Comparison of ENCODE assay signal across 14 cellular contexts in genomic region chr1:167756760-167757405, GRCh38. TPM values are rescaled to one million over a fixed set of nuclear protein-coding genes. Genes with fewer than 3 reads are reported as not detected.
DNase-seq lines count a peak whose midpoint lies in the region; ATAC-seq and TF ChIP-seq lines count a peak whose summit lies in the region.
"Had no signal": no experiment of that assay in that cellular context is flagged by ENCODE, and none has a peak within 500 bp of the region (broad histone marks: within the 10 kb centered on the region; RNA-seq: fewer than 3 reads in every experiment).

No MANE protein-coding gene starts in this region.

- DNase-seq in GF-D8 (lab: John Stamatoyannopoulos, UW), result peak; percentile 33
- DNase-seq in SK-MEL-5 (ENCODE audit: low read depth, low spot score), result peak; percentile 26
- peak; percentile 73 for DNase-seq in fibroblast of the aortic adventitia (ENCODE audit: low read depth)
- no peak for DNase-seq in nephron progenitor cell
- no peak for DNase-seq in stimulated activated effector memory CD8-positive, alpha-beta T cell treated with anti-CD3 and anti-CD28 coated beads, Interleukin-12 subunit alpha, Interleukin-12 subunit beta, amount 100 ng/mL, for 72 hours (ENCODE audit: low spot score in 2 of 2)
- no peak for DNase-seq in DMS 273 treated with DMSO at 0.1 percent for 48 hours (lab: John Stamatoyannopoulos, UW)
- DNase-seq: glutamatergic neuron, Karpas-422, lower lobe of right lung, NCI-H2171, psoas muscle had no signal

- TF ChIP-seq CTCF in fibroblast of the aortic adventitia (IDR thresholded peaks at IDR 0.05; ENCODE audit: insufficient read depth, low read length) (no peak), nephron progenitor cell (IDR thresholded peaks at IDR 0.05) (no peak)

- peaks cover 48% of the 10 kb centered on the region for H3K4me1 Mint-ChIP-seq in nephron progenitor cell
- H3K4me1 Mint-ChIP-seq in stimulated activated effector memory CD8-positive, alpha-beta T cell treated with anti-CD3 and anti-CD28 coated beads, Interleukin-12 subunit alpha, Interleukin-12 subunit beta, amount 100 ng/mL, for 72 hours, result peaks cover 17% of the 10 kb centered on the region

- no peak overlapping the region for H3K4me3 ChIP-seq in fibroblast of the aortic adventitia (ENCODE audit: low read depth, low read length)
- H3K4me3 ChIP-seq: lower lobe of right lung, psoas muscle had no signal

- H3K27ac Mint-ChIP-seq in nephron progenitor cell, result peak overlapping the region; percentile 75
- H3K27ac Mint-ChIP-seq in stimulated activated effector memory CD8-positive, alpha-beta T cell treated with anti-CD3 and anti-CD28 coated beads, Interleukin-12 subunit alpha, Interleukin-12 subunit beta, amount 100 ng/mL, for 72 hours, result no peak overlapping the region
- H3K27ac Mint-ChIP-seq: activated naive CD8-positive, alpha-beta T cell had no signal

- H3K36me3 Mint-ChIP-seq in nephron progenitor cell (ENCODE audit: low read depth), result peaks cover 6% of the 10 kb centered on the region
- no peaks in the 10 kb centered on the region for H3K36me3 Mint-ChIP-seq in stimulated activated effector memory CD8-positive, alpha-beta T cell treated with anti-CD3 and anti-CD28 coated beads, Interleukin-12 subunit alpha, Interleukin-12 subunit beta, amount 100 ng/mL, for 72 hours

- H3K4me3 Mint-ChIP-seq in nephron progenitor cell, result no peak overlapping the region
- H3K4me3 Mint-ChIP-seq in stimulated activated effector memory CD8-positive, alpha-beta T cell treated with anti-CD3 and anti-CD28 coated beads, Interleukin-12 subunit alpha, Interleukin-12 subunit beta, amount 100 ng/mL, for 72 hours, result no peak overlapping the region
- H3K4me3 Mint-ChIP-seq: activated naive CD8-positive, alpha-beta T cell had no signal

- H3K27me3 Mint-ChIP-seq in nephron progenitor cell (ENCODE audit: low read depth, poor library complexity), result no peaks in the 10 kb centered on the region
- H3K27me3 Mint-ChIP-seq: activated naive CD8-positive, alpha-beta T cell had no signal

- no peak for ATAC-seq in stimulated activated effector memory CD8-positive, alpha-beta T cell treated with anti-CD3 and anti-CD28 coated beads, Interleukin-12 subunit alpha, Interleukin-12 subunit beta, amount 100 ng/mL, for 72 hours
- ATAC-seq in GM19035 (IDR thresholded peaks at IDR 0.05; ENCODE audit: unreplicated experiment) (no peak), GM18867 (IDR thresholded peaks at IDR 0.05; ENCODE audit: unreplicated experiment) (no peak)
- ATAC-seq: psoas muscle had no signal

- in situ Hi-C loops in SK-MEL-5 (cut with HindIII; ENCODE audit: low pct_unique_long_range_greater_than_20kb, low sequenced_read_pairs), result no loop called here

- H3K9me3 Mint-ChIP-seq in nephron progenitor cell, result no peaks in the 10 kb centered on the region
- no peaks in the 10 kb centered on the region for H3K9me3 Mint-ChIP-seq in stimulated activated effector memory CD8-positive, alpha-beta T cell treated with anti-CD3 and anti-CD28 coated beads, Interleukin-12 subunit alpha, Interleukin-12 subunit beta, amount 100 ng/mL, for 72 hours

RNA-seq across cellular contexts. Expression of gene MPZL1, which starts 35.1 kb away (rescaled TPM):
- 104 and 123 TPM in 2 replicates for total RNA-seq in SK-MEL-5 (2014; rRNA removed; shearing (Covaris generic))
- 89.4 and 121 TPM in 2 replicates for polyA plus RNA-seq in SK-MEL-5 (2015; cell fraction: cytosol; rRNA removed)
- 41.1 and 50.4 TPM in 2 replicates for polyA plus RNA-seq in SK-MEL-5 (2015; cell fraction: nucleus; rRNA removed)
- 66.6 and 112 TPM in 2 replicates for total RNA-seq in fibroblast of the aortic adventitia (ENCODE audit: low replicate concordance)

Comparison
In these comparisons a context has a peak if more than half of its experiments do, and no peak if none do; other contexts are left out.
1. DNase-seq: peak in GF-D8 (single experiment), SK-MEL-5 (single experiment) and fibroblast of the aortic adventitia (single experiment); none in nephron progenitor cell (single experiment), stimulated activated effector memory CD8-positive, alpha-beta T cell treated with anti-CD3 and anti-CD28 coated beads, Interleukin-12 subunit alpha, Interleukin-12 subunit beta, amount 100 ng/mL, for 72 hours (0 of 2) and DMS 273 treated with DMSO at 0.1 percent for 48 hours (single experiment).